ENCODE assay signal across 8 cellular contexts in genomic region chr9:109918359-109919163, GRCh38.
A peak's percentile ranks its signal among the peaks of the same experiment; 100 is the strongest.
DNase-seq lines count a peak whose midpoint lies in the region; ATAC-seq lines count a peak whose summit lies in the region.

No MANE protein-coding gene starts in this region.

- H3K27me3 Mint-ChIP-seq in T-cell (peaks cover 0 to 5% of the 10 kb centered on the region in 2 donors), memory B cell (no peaks in the 10 kb centered on the region)

- CTCF ChIA-PET in T-cell (lab: Charles Lee): no interaction called here

- H3K4me3 Mint-ChIP-seq in T-cell (peak overlapping the region; percentile 22 to 65 (median 57)), memory B cell (peak overlapping the region; percentile 75)

- H3K36me3 Mint-ChIP-seq in T-cell (no peaks in the 10 kb centered on the region), memory B cell (no peaks in the 10 kb centered on the region)

- POLR2A ChIA-PET in T-cell (lab: Charles Lee): no interaction called here

- ATAC-seq in GM19467 (IDR thresholded peaks at IDR 0.05; ENCODE audit: unreplicated experiment) (peak; percentile 44), HG03520 (IDR thresholded peaks at IDR 0.05; ENCODE audit: unreplicated experiment) (peak; percentile 65), T-cell (replicated peaks in 1 of 4) (peak; percentile 58 to 88 (median 83)), memory B cell (ENCODE audit: low read depth) (peak; percentile 79)

- H3K9me3 Mint-ChIP-seq in T-cell (no peaks in the 10 kb centered on the region), memory B cell (peaks cover 1% of the 10 kb centered on the region)

- peak overlapping the region; percentile 79 to 84 for H3K27ac Mint-ChIP-seq in T-cell
- H3K27ac Mint-ChIP-seq in memory B cell: peak overlapping the region; percentile 96

- peaks cover 16 to 27% (median 22%) of the 10 kb centered on the region in 3 donors for H3K4me1 Mint-ChIP-seq in T-cell
- H3K4me1 Mint-ChIP-seq in memory B cell: peaks cover 63% of the 10 kb centered on the region

- DNase-seq in COR-L47 (lab: John Stamatoyannopoulos, UW): peak; percentile 69
- DNase-seq in T-cell: peak in 2 of 34 experiments; percentile 1 to 7
- peak in 1 of 2 donors; percentile 16 for DNase-seq in memory B cell (ENCODE audit: low spot score in 2 of 2)
- DNase-seq in RKO (ENCODE audit: low spot score): no peak
- no peak for DNase-seq in C1 segment of cervical spinal cord (lab: John Stamatoyannopoulos, UW)
- no peak for DNase-seq in kidney glomerular epithelial cell (lab: John Stamatoyannopoulos, UW)
